In genomic region chr5:100777680-100778281, GRCh38 we compare ENCODE assay signal across 8 cellular contexts.
DNase-seq lines count a peak whose midpoint lies in the region; ATAC-seq and TF ChIP-seq lines count a peak whose summit lies in the region.

No MANE protein-coding gene starts in this region.

- H3K36me3 ChIP-seq in MG63 (no peaks in the 10 kb centered on the region), adrenal gland (replicated peaks in 1 of 2) (no peaks in the 10 kb centered on the region)

- H3K27me3 Mint-ChIP-seq in activated CD8-positive, alpha-beta memory T cell treated with anti-CD3 and anti-CD28 coated beads, Interleukin-2, amount 10 ng/mL, durations not matched to agents 7 days and 5 days = no peaks in the 10 kb centered on the region
- no peaks in the 10 kb centered on the region for H3K27me3 Mint-ChIP-seq in mesothelial cell of epicardium (ENCODE audit: low read depth)

- peak overlapping the region; percentile 5 for H3K4me3 Mint-ChIP-seq in activated CD8-positive, alpha-beta memory T cell treated with anti-CD3 and anti-CD28 coated beads, Interleukin-2, amount 10 ng/mL, durations not matched to agents 7 days and 5 days
- H3K4me3 Mint-ChIP-seq in mesothelial cell of epicardium = no peak overlapping the region

- peaks cover 33% of the 10 kb centered on the region for H3K4me1 Mint-ChIP-seq in activated CD8-positive, alpha-beta memory T cell treated with anti-CD3 and anti-CD28 coated beads, Interleukin-2, amount 10 ng/mL, durations not matched to agents 7 days and 5 days
- peaks cover 15% of the 10 kb centered on the region for H3K4me1 Mint-ChIP-seq in mesothelial cell of epicardium

- CTCF ChIA-PET in activated CD8-positive, alpha-beta memory T cell treated with anti-CD3 and anti-CD28 coated beads, Interleukin-2, amount 10 ng/mL, durations not matched to agents 7 days and 5 days (lab: Charles Lee) = interaction anchor here (0.9 to 1.5 kb wide), 3 partner anchors 25 to 123 kb away, joined by 3 to 7 read pairs (median 4); no protein-coding TSS in a partner anchor

- H3K27ac Mint-ChIP-seq in activated CD8-positive, alpha-beta memory T cell treated with anti-CD3 and anti-CD28 coated beads, Interleukin-2, amount 10 ng/mL, durations not matched to agents 7 days and 5 days = peak overlapping the region; percentile 74
- peak overlapping the region; percentile 82 for H3K27ac Mint-ChIP-seq in mesothelial cell of epicardium

- intact Hi-C loops in adrenal gland (cut with DNase I) = no loop called here

- H3K27ac ChIP-seq in adrenal gland = peak overlapping the region in 1 of 5 donors; percentile 47

- H3K9me3 ChIP-seq in MG63 (no peaks in the 10 kb centered on the region), adrenal gland (replicated peaks in 1 of 3) (no peaks in the 10 kb centered on the region)

- peaks cover 10% of the 10 kb centered on the region for H3K36me3 Mint-ChIP-seq in activated CD8-positive, alpha-beta memory T cell treated with anti-CD3 and anti-CD28 coated beads, Interleukin-2, amount 10 ng/mL, durations not matched to agents 7 days and 5 days
- H3K36me3 Mint-ChIP-seq in mesothelial cell of epicardium = no peaks in the 10 kb centered on the region

- no peak for DNase-seq in activated CD8-positive, alpha-beta memory T cell treated with anti-CD3 and anti-CD28 coated beads, Interleukin-2, amount 10 ng/mL, durations not matched to agents 7 days and 5 days
- no peak for DNase-seq in activated CD8-positive, alpha-beta memory T cell treated with anti-CD3 and anti-CD28 coated beads, Interleukin-2, amount 50 U/mL, for 4 hours
- peak; percentile 76 for DNase-seq in MG63
- DNase-seq in adrenal gland = peak; percentile 15 to 57 (median 41)
- no peak for DNase-seq in mesothelial cell of epicardium (ENCODE audit: low spot score in 2 of 2, unreplicated experiment in 2 of 2)
- DNase-seq in NCI-H1417 treated with DMSO at 0.1 percent for 48 hours (lab: John Stamatoyannopoulos, UW) = no peak
- no peak for DNase-seq in activated CD8-positive, alpha-beta memory T cell treated with anti-CD3 and anti-CD28 coated beads, Interleukin-2, amount 50 U/mL, for 48 hours

- H3K4me3 ChIP-seq in MG63 (no peak overlapping the region), adrenal gland (no peak overlapping the region)

- no peaks in the 10 kb centered on the region for H3K27me3 ChIP-seq in MG63
- no peaks in the 10 kb centered on the region for H3K27me3 ChIP-seq in adrenal gland

- ATAC-seq in activated CD8-positive, alpha-beta memory T cell treated with anti-CD3 and anti-CD28 coated beads, Interleukin-2, amount 10 ng/mL, durations not matched to agents 7 days and 5 days = peak; percentile 60
- ATAC-seq in HG02571 (IDR thresholded peaks at IDR 0.05; ENCODE audit: unreplicated experiment) = peak; percentile 77

- no peak for TF ChIP-seq POLR2A in adrenal gland (IDR thresholded peaks at IDR 0.05)

- H3K4me1 ChIP-seq in adrenal gland (replicated peaks in 1 of 2) = no peaks in the 10 kb centered on the region

- WGBS in adrenal gland, 4 donors = 50 to 61% (median 55%) methylated on average over 4 of the region's 4 CpGs

- no peak for TF ChIP-seq CTCF in adrenal gland (IDR thresholded peaks at IDR 0.05)
- TF ChIP-seq CTCF in mesothelial cell of epicardium (IDR thresholded peaks at IDR 0.05; ENCODE audit: unreplicated experiment) = no peak

- no peaks in the 10 kb centered on the region for H3K9me3 Mint-ChIP-seq in activated CD8-positive, alpha-beta memory T cell treated with anti-CD3 and anti-CD28 coated beads, Interleukin-2, amount 10 ng/mL, durations not matched to agents 7 days and 5 days (ENCODE audit: low read depth)
- H3K9me3 Mint-ChIP-seq in mesothelial cell of epicardium = peaks cover 4% of the 10 kb centered on the region

Comparison
In these comparisons a context has a peak if more than half of its experiments do, and no peak if none do; other contexts are left out.
1. DNase-seq: peak in MG63 (single experiment) and adrenal gland (7 of 7); none in activated CD8-positive, alpha-beta memory T cell treated with anti-CD3 and anti-CD28 coated beads, Interleukin-2, amount 10 ng/mL, durations not matched to agents 7 days and 5 days (single experiment), activated CD8-positive, alpha-beta memory T cell treated with anti-CD3 and anti-CD28 coated beads, Interleukin-2, amount 50 U/mL, for 4 hours (single experiment), mesothelial cell of epicardium (0 of 2), NCI-H1417 treated with DMSO at 0.1 percent for 48 hours (single experiment) and activated CD8-positive, alpha-beta memory T cell treated with anti-CD3 and anti-CD28 coated beads, Interleukin-2, amount 50 U/mL, for 48 hours (single experiment).